ENCODE assay signal across 8 cellular contexts in genomic region chr2:196068271-196069209, GRCh38. TPM values are rescaled to one million over a fixed set of nuclear protein-coding genes. Genes with fewer than 3 reads are reported as not detected.
DNase-seq lines count a peak whose midpoint lies in the region; ATAC-seq and TF ChIP-seq lines count a peak whose summit lies in the region.

DNAH7 (minus strand) TSS chr2:196068837; CDS start chr2:196068711, 126 bp downstream.

- H3K27ac ChIP-seq in osteoblast (ENCODE audit: low read depth, low read length) = peak within 1 kb of the TSS; percentile 84
- peak within 1 kb of the TSS; percentile 42 to 49 for H3K27ac ChIP-seq in thoracic aorta

- intact Hi-C loops in Right ventricle myocardium inferior (cut with DNase I) = loop anchor here (5.0 to 10.0 kb wide), 2 partner anchors 401 to 494 kb away; no protein-coding TSS in a partner anchor

- H3K36me3 ChIP-seq in osteoblast (ENCODE audit: insufficient read depth, low read length) = no peaks in the 10 kb centered on the region
- H3K36me3 ChIP-seq in thoracic aorta = no peaks in the 10 kb centered on the region

- peak; percentile 99 for ATAC-seq in HG02610 (IDR thresholded peaks at IDR 0.05; ENCODE audit: unreplicated experiment)
- ATAC-seq in SK-N-SH treated with all-trans-retinoic acid at 6 μM for 48 hours = peak; percentile 96
- peak; percentile 96 for ATAC-seq in Right ventricle myocardium inferior
- ATAC-seq in thoracic aorta (ENCODE audit: insufficient number of reproducible peaks, low FRiP score, low read depth) = peak; percentile 67

- H3K9me3 ChIP-seq in osteoblast (ENCODE audit: low read depth, low read length) (no peaks in the 10 kb centered on the region), thoracic aorta (no peaks in the 10 kb centered on the region)

- peak within 1 kb of the TSS; percentile 58 for H3K4me3 ChIP-seq in GM12864 (ENCODE audit: low read depth, low read length)
- peak within 1 kb of the TSS; percentile 93 for H3K4me3 ChIP-seq in osteoblast (ENCODE audit: insufficient read depth, low read length)
- H3K4me3 ChIP-seq in thoracic aorta = peak within 1 kb of the TSS; percentile 84

- no peaks in the 10 kb centered on the region for H3K27me3 ChIP-seq in osteoblast (ENCODE audit: insufficient read depth, low read length)
- no peaks in the 10 kb centered on the region for H3K27me3 ChIP-seq in thoracic aorta (replicated peaks; ENCODE audit: insufficient read depth)

- H3K27me3 Mint-ChIP-seq in activated naive CD8-positive, alpha-beta T cell = peaks cover under 1% of the 10 kb centered on the region

- no peaks in the 10 kb centered on the region for H3K79me2 ChIP-seq in osteoblast (ENCODE audit: insufficient read depth, low read length)

- no peaks in the 10 kb centered on the region for H3K36me3 Mint-ChIP-seq in activated naive CD8-positive, alpha-beta T cell

- H3K27ac Mint-ChIP-seq in activated naive CD8-positive, alpha-beta T cell = peak within 1 kb of the TSS; percentile 41

- peak; percentile 65 for DNase-seq in GM12864 (ENCODE audit: low read depth)
- peak; percentile 81 for DNase-seq in NCI-H1092 treated with DMSO at 0.1 percent for 48 hours (lab: John Stamatoyannopoulos, UW)
- peak; percentile 96 for DNase-seq in Right ventricle myocardium inferior (ENCODE audit: missing footprints)
- peak; percentile 93 for DNase-seq in osteoblast (ENCODE audit: insufficient read length, low spot score, missing footprints)
- peak; percentile 38 for DNase-seq in thoracic aorta (ENCODE audit: low spot score)

- peak within 1 kb of the TSS; percentile 96 for H3K4me2 ChIP-seq in osteoblast (ENCODE audit: insufficient read depth, low read length)

- H3K4me1 Mint-ChIP-seq in activated naive CD8-positive, alpha-beta T cell (ENCODE audit: low read depth) = peaks cover 14% of the 10 kb centered on the region

- peak within 1 kb of the TSS; percentile 91 for H3K4me3 Mint-ChIP-seq in activated naive CD8-positive, alpha-beta T cell

- H3K4me1 ChIP-seq in osteoblast (ENCODE audit: insufficient read depth, low read length) (peaks cover 13% of the 10 kb centered on the region), thoracic aorta (ENCODE audit: control insufficient read depth in 1 of 2, low read depth in 2 of 2) (peaks cover 0 to 4% of the 10 kb centered on the region in 2 donors)

- no peaks in the 10 kb centered on the region for H4K20me1 ChIP-seq in osteoblast (ENCODE audit: insufficient read depth, low read length)

- TF ChIP-seq CTCF in GM12864 (IDR thresholded peaks at IDR 0.05; ENCODE audit: low read depth, low read length, missing control alignments) (peak; percentile 97), osteoblast (IDR thresholded peaks at IDR 0.05; ENCODE audit: extremely low read depth, low read depth, low read length) (peak; percentile 3), thoracic aorta (IDR thresholded peaks at IDR 0.05) (peak; percentile 57)

- no peaks in the 10 kb centered on the region for H3K9me3 Mint-ChIP-seq in activated naive CD8-positive, alpha-beta T cell (ENCODE audit: low read depth)

- peak within 1 kb of the TSS; percentile 98 for H2AFZ ChIP-seq in osteoblast (ENCODE audit: low read length)

TF ChIP-seq in SK-N-SH treated with all-trans-retinoic acid at 6 μM for 48 hours, 23 proteins besides CTCF, POLR2A, EP300 and RAD21:
- TF ChIP-seq TOX (CRISPR knock-in tag; IDR thresholded peaks at IDR 0.05; ENCODE audit: borderline replicate concordance) (no peak), ZNF8 (CRISPR knock-in tag; IDR thresholded peaks at IDR 0.05) (0 out of 2 replicates have a peak, but pooled peaks have one; percentile 32), GLIS3 (CRISPR knock-in tag; IDR thresholded peaks at IDR 0.05) (no peak), ZFP3 (CRISPR knock-in tag; IDR thresholded peaks at IDR 0.05) (peak; percentile 71; the same call in 1 of the 2 replicates), CSDC2 (CRISPR knock-in tag; IDR thresholded peaks at IDR 0.05) (no peak), ESRRG (CRISPR knock-in tag; IDR thresholded peaks at IDR 0.05) (no peak), PPARA (CRISPR knock-in tag; IDR thresholded peaks at IDR 0.05; ENCODE audit: borderline replicate concordance) (no peak), ZFP30 (CRISPR knock-in tag; IDR thresholded peaks at IDR 0.05) (0 out of 2 replicates have a peak, but pooled peaks have one; percentile 1), BACH2 (CRISPR knock-in tag; IDR thresholded peaks at IDR 0.05; ENCODE audit: borderline replicate concordance) (no peak)
- TF ChIP-seq, protein P1, sequence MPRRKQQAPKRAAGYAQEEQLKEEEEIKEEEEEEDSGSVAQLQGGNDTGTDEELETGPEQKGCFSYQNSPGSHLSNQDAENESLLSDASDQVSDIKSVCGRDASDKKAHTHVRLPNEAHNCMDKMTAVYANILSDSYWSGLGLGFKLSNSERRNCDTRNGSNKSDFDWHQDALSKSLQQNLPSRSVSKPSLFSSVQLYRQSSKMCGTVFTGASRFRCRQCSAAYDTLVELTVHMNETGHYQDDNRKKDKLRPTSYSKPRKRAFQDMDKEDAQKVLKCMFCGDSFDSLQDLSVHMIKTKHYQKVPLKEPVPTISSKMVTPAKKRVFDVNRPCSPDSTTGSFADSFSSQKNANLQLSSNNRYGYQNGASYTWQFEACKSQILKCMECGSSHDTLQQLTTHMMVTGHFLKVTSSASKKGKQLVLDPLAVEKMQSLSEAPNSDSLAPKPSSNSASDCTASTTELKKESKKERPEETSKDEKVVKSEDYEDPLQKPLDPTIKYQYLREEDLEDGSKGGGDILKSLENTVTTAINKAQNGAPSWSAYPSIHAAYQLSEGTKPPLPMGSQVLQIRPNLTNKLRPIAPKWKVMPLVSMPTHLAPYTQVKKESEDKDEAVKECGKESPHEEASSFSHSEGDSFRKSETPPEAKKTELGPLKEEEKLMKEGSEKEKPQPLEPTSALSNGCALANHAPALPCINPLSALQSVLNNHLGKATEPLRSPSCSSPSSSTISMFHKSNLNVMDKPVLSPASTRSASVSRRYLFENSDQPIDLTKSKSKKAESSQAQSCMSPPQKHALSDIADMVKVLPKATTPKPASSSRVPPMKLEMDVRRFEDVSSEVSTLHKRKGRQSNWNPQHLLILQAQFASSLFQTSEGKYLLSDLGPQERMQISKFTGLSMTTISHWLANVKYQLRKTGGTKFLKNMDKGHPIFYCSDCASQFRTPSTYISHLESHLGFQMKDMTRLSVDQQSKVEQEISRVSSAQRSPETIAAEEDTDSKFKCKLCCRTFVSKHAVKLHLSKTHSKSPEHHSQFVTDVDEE (CRISPR knock-in tag; IDR thresholded peaks at IDR 0.05) = 0 out of 2 replicates have a peak, but pooled peaks have one; percentile 51
- TF ChIP-seq, protein P2, sequence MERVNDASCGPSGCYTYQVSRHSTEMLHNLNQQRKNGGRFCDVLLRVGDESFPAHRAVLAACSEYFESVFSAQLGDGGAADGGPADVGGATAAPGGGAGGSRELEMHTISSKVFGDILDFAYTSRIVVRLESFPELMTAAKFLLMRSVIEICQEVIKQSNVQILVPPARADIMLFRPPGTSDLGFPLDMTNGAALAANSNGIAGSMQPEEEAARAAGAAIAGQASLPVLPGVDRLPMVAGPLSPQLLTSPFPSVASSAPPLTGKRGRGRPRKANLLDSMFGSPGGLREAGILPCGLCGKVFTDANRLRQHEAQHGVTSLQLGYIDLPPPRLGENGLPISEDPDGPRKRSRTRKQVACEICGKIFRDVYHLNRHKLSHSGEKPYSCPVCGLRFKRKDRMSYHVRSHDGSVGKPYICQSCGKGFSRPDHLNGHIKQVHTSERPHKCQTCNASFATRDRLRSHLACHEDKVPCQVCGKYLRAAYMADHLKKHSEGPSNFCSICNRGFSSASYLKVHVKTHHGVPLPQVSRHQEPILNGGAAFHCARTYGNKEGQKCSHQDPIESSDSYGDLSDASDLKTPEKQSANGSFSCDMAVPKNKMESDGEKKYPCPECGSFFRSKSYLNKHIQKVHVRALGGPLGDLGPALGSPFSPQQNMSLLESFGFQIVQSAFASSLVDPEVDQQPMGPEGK (CRISPR knock-in tag; IDR thresholded peaks at IDR 0.05; ENCODE audit: borderline replicate concordance) = peak; percentile 90; the same call in 1 of the 2 replicates
- TF ChIP-seq, protein P3, sequence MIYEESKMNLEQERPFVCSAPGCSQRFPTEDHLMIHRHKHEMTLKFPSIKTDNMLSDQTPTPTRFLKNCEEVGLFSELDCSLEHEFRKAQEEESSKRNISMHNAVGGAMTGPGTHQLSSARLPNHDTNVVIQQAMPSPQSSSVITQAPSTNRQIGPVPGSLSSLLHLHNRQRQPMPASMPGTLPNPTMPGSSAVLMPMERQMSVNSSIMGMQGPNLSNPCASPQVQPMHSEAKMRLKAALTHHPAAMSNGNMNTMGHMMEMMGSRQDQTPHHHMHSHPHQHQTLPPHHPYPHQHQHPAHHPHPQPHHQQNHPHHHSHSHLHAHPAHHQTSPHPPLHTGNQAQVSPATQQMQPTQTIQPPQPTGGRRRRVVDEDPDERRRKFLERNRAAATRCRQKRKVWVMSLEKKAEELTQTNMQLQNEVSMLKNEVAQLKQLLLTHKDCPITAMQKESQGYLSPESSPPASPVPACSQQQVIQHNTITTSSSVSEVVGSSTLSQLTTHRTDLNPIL (CRISPR knock-in tag; IDR thresholded peaks at IDR 0.05; ENCODE audit: low read depth) = no peak
- TF ChIP-seq, protein P4, sequence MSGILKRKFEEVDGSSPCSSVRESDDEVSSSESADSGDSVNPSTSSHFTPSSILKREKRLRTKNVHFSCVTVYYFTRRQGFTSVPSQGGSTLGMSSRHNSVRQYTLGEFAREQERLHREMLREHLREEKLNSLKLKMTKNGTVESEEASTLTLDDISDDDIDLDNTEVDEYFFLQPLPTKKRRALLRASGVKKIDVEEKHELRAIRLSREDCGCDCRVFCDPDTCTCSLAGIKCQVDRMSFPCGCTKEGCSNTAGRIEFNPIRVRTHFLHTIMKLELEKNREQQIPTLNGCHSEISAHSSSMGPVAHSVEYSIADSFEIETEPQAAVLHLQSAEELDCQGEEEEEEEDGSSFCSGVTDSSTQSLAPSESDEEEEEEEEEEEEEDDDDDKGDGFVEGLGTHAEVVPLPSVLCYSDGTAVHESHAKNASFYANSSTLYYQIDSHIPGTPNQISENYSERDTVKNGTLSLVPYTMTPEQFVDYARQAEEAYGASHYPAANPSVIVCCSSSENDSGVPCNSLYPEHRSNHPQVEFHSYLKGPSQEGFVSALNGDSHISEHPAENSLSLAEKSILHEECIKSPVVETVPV (CRISPR knock-in tag; IDR thresholded peaks at IDR 0.05) = no peak

RNA-seq across cellular contexts. Expression of gene DNAH7, which starts in this region (rescaled TPM):
- total RNA-seq in Right ventricle myocardium inferior = 0.05 TPM
- 2.5 and 2.9 TPM in 2 replicates for total RNA-seq in osteoblast
- total RNA-seq in thoracic aorta = 1 to 10 TPM in 1 of 2 donors, under 1 TPM in 1; 0.68 to 2.0 TPM

Comparison
In these comparisons a context has a peak if more than half of its experiments do, and no peak if none do; other contexts are left out.
1. Peak in every context shown above with its lines: DNase-seq, ATAC-seq, H3K4me3 ChIP-seq and H3K27ac ChIP-seq.
2. Peak in DNase-seq and ATAC-seq in Right ventricle myocardium inferior; RNA of the gene not detected or under 1 TPM.
3. DNase-seq: peak in every context shown above with its lines; median percentile 96 in Right ventricle myocardium inferior; 93 in osteoblast; 81 in NCI-H1092 treated with DMSO at 0.1 percent for 48 hours; 65 in GM12864; 38 in thoracic aorta.
4. CTCF ChIP-seq: peak in every context shown above with its lines; median percentile 97 in GM12864; 57 in thoracic aorta; 3 in osteoblast.